8 cellular contexts compared by ENCODE assay signal in the genomic region with DNA sequence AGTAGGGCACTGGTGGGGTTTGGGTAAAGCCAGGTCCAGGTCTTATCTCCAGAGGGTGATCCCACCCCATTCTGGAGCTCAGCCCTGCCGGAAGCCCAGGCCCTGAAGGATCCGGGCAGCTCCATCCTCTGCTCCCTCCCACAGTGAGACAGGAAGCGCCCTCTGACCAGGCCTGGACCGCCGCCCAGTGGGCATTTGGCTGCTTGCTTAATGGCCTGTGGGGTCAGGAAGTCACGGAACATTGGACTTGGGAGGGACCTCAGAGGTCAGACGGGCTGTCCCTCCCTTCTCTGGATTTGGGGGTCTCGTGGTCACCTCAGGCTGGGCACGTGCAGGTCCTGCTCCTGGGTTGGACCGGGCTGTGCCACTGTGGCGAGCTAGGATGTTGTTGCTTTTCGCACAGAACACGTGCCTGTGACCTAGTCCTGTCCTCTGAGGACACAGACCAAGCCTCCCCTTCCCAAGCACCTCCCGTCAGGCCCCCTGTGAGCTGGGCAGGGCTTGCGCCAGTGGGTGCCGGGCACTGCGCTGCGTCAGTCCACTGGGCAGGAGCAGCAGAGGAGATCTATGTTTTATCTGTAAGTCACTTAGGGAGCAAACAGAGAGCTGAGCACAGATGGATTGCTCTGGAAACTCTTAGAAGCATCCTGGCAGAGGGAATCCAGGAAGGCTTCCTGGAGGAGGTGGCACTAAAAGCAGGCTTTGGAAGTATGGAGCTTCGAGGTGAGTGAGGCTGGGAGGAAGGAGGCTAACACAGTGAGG. TPM values are rescaled to one million over a fixed set of nuclear protein-coding genes. Genes with fewer than 3 reads are reported as not detected.
DNase-seq lines count a peak whose midpoint lies in the region; ATAC-seq and TF ChIP-seq lines count a peak whose summit lies in the region.

No MANE protein-coding gene starts in this region.

- DNase-seq in CD8-positive, alpha-beta memory T cell: no peak
- no peak for DNase-seq in T-helper 17 cell
- DNase-seq in glutamatergic neuron: no peak
- DNase-seq in NCI-H1105 treated with DMSO at 0.1 percent for 48 hours (lab: John Stamatoyannopoulos, UW): no peak
- no peak for DNase-seq in 8988T
- no peak for DNase-seq in COLO668 (lab: John Stamatoyannopoulos, UW; ENCODE audit: unreplicated experiment)
- no peak for DNase-seq in BE2C

- H3K9me3 ChIP-seq in CD8-positive, alpha-beta memory T cell (ENCODE audit: low read length): no peaks in the 10 kb centered on the region
- H3K9me3 ChIP-seq in T-helper 17 cell (ENCODE audit: control insufficient read depth, low read length, poor library complexity, severe bottlenecking): no peaks in the 10 kb centered on the region
- H3K9me3 ChIP-seq in parathyroid adenoma (ENCODE audit: control insufficient read depth, low read length): no peaks in the 10 kb centered on the region
- no peaks in the 10 kb centered on the region for H3K9me3 ChIP-seq in BE2C

- peak overlapping the region; percentile 95 for H3K27ac ChIP-seq in CD8-positive, alpha-beta memory T cell (ENCODE audit: low read depth, low read length)
- H3K27ac ChIP-seq in parathyroid adenoma: peak overlapping the region; percentile 43

- peak overlapping the region; percentile 81 to 98 (median 85) for H3K27ac Mint-ChIP-seq in CD8-positive, alpha-beta memory T cell
- H3K27ac Mint-ChIP-seq in T-helper 17 cell (peak overlapping the region; percentile 61), glutamatergic neuron (ENCODE audit: unreplicated experiment) (peak overlapping the region; percentile 96)

- H3K27me3 ChIP-seq in CD8-positive, alpha-beta memory T cell (ENCODE audit: insufficient read depth, low read length, poor library complexity, severe bottlenecking): no peaks in the 10 kb centered on the region
- H3K27me3 ChIP-seq in parathyroid adenoma (ENCODE audit: control insufficient read depth, insufficient read depth, low read length): no peaks in the 10 kb centered on the region
- H3K27me3 ChIP-seq in BE2C: no peaks in the 10 kb centered on the region

- H2AFZ ChIP-seq in parathyroid adenoma: no peak overlapping the region

- CTCF ChIA-PET in CD8-positive, alpha-beta memory T cell (lab: Charles Lee): interaction anchor here (1.0 to 1.8 kb wide), 3 partner anchors 10 to 46 kb away, joined by 3 to 9 read pairs (median 4); no protein-coding TSS in a partner anchor

- no peak overlapping the region for H3K4me3 ChIP-seq in CD8-positive, alpha-beta memory T cell (ENCODE audit: low read length)
- H3K4me3 ChIP-seq in parathyroid adenoma (ENCODE audit: low read depth, low read length): peak overlapping the region; percentile 1
- H3K4me3 ChIP-seq in BE2C (ENCODE audit: low read depth, low read length): no peak overlapping the region

- H3K9me3 Mint-ChIP-seq in CD8-positive, alpha-beta memory T cell: no peaks in the 10 kb centered on the region
- peaks cover 33% of the 10 kb centered on the region for H3K9me3 Mint-ChIP-seq in glutamatergic neuron (ENCODE audit: unreplicated experiment)

- peaks cover 84% of the 10 kb centered on the region for H3K79me2 ChIP-seq in parathyroid adenoma

- no peak for ATAC-seq in T-helper 17 cell

- peak overlapping the region in 2 of 7 donors; percentile 67 to 73 for H3K4me3 Mint-ChIP-seq in CD8-positive, alpha-beta memory T cell
- H3K4me3 Mint-ChIP-seq in T-helper 17 cell (peak overlapping the region; percentile 21), glutamatergic neuron (ENCODE audit: unreplicated experiment) (peak overlapping the region; percentile 85)

- peaks cover 60 to 96% (median 76%) of the 10 kb centered on the region in 3 donors for H3K4me1 Mint-ChIP-seq in CD8-positive, alpha-beta memory T cell
- peaks cover 26% of the 10 kb centered on the region for H3K4me1 Mint-ChIP-seq in T-helper 17 cell
- H3K4me1 Mint-ChIP-seq in glutamatergic neuron (ENCODE audit: low read depth, unreplicated experiment): peaks cover 60% of the 10 kb centered on the region

- peak overlapping the region; percentile 43 for H3K4me2 ChIP-seq in parathyroid adenoma (ENCODE audit: low read length)

- H3K36me3 Mint-ChIP-seq in CD8-positive, alpha-beta memory T cell: peaks cover 0 to 2% (median 0%) of the 10 kb centered on the region in 3 donors
- H3K36me3 Mint-ChIP-seq in T-helper 17 cell (ENCODE audit: low read depth): no peaks in the 10 kb centered on the region
- H3K36me3 Mint-ChIP-seq in glutamatergic neuron (ENCODE audit: unreplicated experiment): no peaks in the 10 kb centered on the region

- H3K4me1 ChIP-seq in CD8-positive, alpha-beta memory T cell (ENCODE audit: insufficient read depth, low read length): peaks cover 27% of the 10 kb centered on the region
- H3K4me1 ChIP-seq in parathyroid adenoma (peaks cover 45% of the 10 kb centered on the region), BE2C (peaks cover 15% of the 10 kb centered on the region)

- H3K36me3 ChIP-seq in CD8-positive, alpha-beta memory T cell (ENCODE audit: insufficient read depth, low read length): no peaks in the 10 kb centered on the region
- no peaks in the 10 kb centered on the region for H3K36me3 ChIP-seq in parathyroid adenoma (ENCODE audit: control insufficient read depth, insufficient read depth, low read length)
- peaks cover 8% of the 10 kb centered on the region; the same call in 1 of the 2 replicates for H3K36me3 ChIP-seq in BE2C

- POLR2A ChIA-PET in CD8-positive, alpha-beta memory T cell (lab: Charles Lee): interaction anchor here (1.1 kb wide), 1 partner anchor 10 kb away, joined by 5 read pairs; no protein-coding TSS in a partner anchor

- no peaks in the 10 kb centered on the region for H3K27me3 Mint-ChIP-seq in CD8-positive, alpha-beta memory T cell
- H3K27me3 Mint-ChIP-seq in T-helper 17 cell: no peaks in the 10 kb centered on the region
- H3K27me3 Mint-ChIP-seq in glutamatergic neuron (ENCODE audit: unreplicated experiment): peaks cover 35% of the 10 kb centered on the region

- TF ChIP-seq CTCF in glutamatergic neuron (IDR thresholded peaks at IDR 0.05; ENCODE audit: partially characterized antibody, unreplicated experiment) (no peak), parathyroid adenoma (IDR thresholded peaks at IDR 0.05) (peak; percentile 49), BE2C (IDR thresholded peaks at IDR 0.05; ENCODE audit: low read depth, low read length) (no peak)

- H3K9ac ChIP-seq in parathyroid adenoma: no peak overlapping the region

RNA-seq across cellular contexts. Expression of gene GSE1, which starts 49.4 kb away (rescaled TPM):
- total RNA-seq in CD8-positive, alpha-beta memory T cell: 10 to 100 TPM; 27.8 to 28.5 TPM
- 5.5 TPM for polyA plus RNA-seq in CD8-positive, alpha-beta memory T cell
- total RNA-seq in T-helper 17 cell (10 to 100 TPM; 39.1 to 40.9 TPM), glutamatergic neuron (ENCODE audit: unreplicated experiment) (473 TPM)
- 134 TPM for polyA plus RNA-seq in BE2C (2012; ENCODE audit: insufficient read depth, insufficient read length, low read depth)

Comparison
In these comparisons a context has a peak if more than half of its experiments do, and no peak if none do; other contexts are left out.
1. RNA of gene GSE1, which starts 49.4 kb away (total RNA-seq): 473 TPM in glutamatergic neuron (single experiment); 39.1 to 40.9 TPM in T-helper 17 cell and 27.8 to 28.5 TPM in CD8-positive, alpha-beta memory T cell; every median in the first group is over 10 times any median in the second.
2. Peak in every context shown above with its lines, with median percentiles within 50 percentile points of each other: H3K27ac Mint-ChIP-seq.